Comparison of ENCODE assay signal across 8 cellular contexts in the genomic region with DNA sequence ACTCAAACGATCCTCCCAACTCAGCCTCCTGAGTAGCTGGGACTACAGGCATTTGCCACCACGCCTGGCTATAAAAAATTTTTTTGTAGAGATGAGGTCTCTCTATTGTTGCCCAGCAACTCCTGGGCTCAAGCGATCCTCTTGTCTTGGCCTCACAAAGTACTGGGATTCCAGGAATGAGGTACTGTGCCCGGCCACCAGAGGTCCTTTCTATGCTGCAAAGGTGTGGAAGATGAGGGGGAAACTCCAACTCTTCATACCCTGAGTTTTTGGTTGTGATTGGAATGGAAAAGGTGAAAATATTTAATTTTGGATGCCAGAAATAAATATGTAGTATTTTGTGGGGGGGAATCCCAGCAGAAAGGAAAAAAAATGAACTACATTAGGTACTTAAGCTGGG. TPM values are rescaled to one million over a fixed set of nuclear protein-coding genes. Genes with fewer than 3 reads are reported as not detected.
DNase-seq lines count a peak whose midpoint lies in the region; ATAC-seq and TF ChIP-seq lines count a peak whose summit lies in the region.

No MANE protein-coding gene starts in this region.

- peak; percentile 80 for TF ChIP-seq CTCF in HFFc6 (IDR thresholded peaks at IDR 0.05)

- intact Hi-C loops in left colon (cut with DNase I, micrococcal nuclease) = no loop called here

- H3K4me1 Mint-ChIP-seq in HFFc6 (ENCODE audit: low read depth) = peaks cover 82% of the 10 kb centered on the region

- H3K27me3 Mint-ChIP-seq in HFFc6 (ENCODE audit: insufficient read depth) = no peaks in the 10 kb centered on the region

- DNase-seq in DMS114 treated with DMSO at 0.1 percent for 48 hours (lab: John Stamatoyannopoulos, UW; ENCODE audit: unreplicated experiment) (peak; percentile 1), HFFc6 (no peak), left colon (peak in 1 of 2 donors; percentile 47), inferior parietal cortex (ENCODE audit: extremely low spot score) (no peak)
- DNase-seq in activated CD4-positive, alpha-beta T cell treated with anti-CD3 and anti-CD28 coated beads, Interleukin-2, amount 50 U/mL, for 48 hours = peak; percentile 14 to 30

- H3K27ac Mint-ChIP-seq in HFFc6 = no peak overlapping the region

- H3K4me3 Mint-ChIP-seq in HFFc6 = no peak overlapping the region

- ATAC-seq in left colon (peak; percentile 86), HG03565 (IDR thresholded peaks at IDR 0.05; ENCODE audit: unreplicated experiment) (no peak), GM19328 (IDR thresholded peaks at IDR 0.05; ENCODE audit: unreplicated experiment) (no peak), GM18511 (IDR thresholded peaks at IDR 0.05; ENCODE audit: unreplicated experiment) (no peak)

- no peaks in the 10 kb centered on the region for H3K9me3 Mint-ChIP-seq in HFFc6

- peaks cover 7% of the 10 kb centered on the region; the same call in 1 of the 2 replicates for H3K36me3 Mint-ChIP-seq in HFFc6 (ENCODE audit: low read depth)

RNA-seq across cellular contexts. Expression of a gene that starts 36.0 kb away (rescaled TPM):
- total RNA-seq in HFFc6 (2021; fragmentation: NEBNext Ultra II Directional; extraction: Animal tissue kit (Norgen Biotek cat#: 25700)) = 100 to 1,000 TPM; 106 to 151 (median 128) TPM
- total RNA-seq in left colon = 10 to 100 TPM; 54.3 to 56.7 TPM

Comparison
In these comparisons a context has a peak if more than half of its experiments do, and no peak if none do; other contexts are left out.
1. DNase-seq: peak in DMS114 treated with DMSO at 0.1 percent for 48 hours (single experiment) and activated CD4-positive, alpha-beta T cell treated with anti-CD3 and anti-CD28 coated beads, Interleukin-2, amount 50 U/mL, for 48 hours (2 of 2); none in HFFc6 (single experiment) and inferior parietal cortex (single experiment).